In the genomic region with DNA sequence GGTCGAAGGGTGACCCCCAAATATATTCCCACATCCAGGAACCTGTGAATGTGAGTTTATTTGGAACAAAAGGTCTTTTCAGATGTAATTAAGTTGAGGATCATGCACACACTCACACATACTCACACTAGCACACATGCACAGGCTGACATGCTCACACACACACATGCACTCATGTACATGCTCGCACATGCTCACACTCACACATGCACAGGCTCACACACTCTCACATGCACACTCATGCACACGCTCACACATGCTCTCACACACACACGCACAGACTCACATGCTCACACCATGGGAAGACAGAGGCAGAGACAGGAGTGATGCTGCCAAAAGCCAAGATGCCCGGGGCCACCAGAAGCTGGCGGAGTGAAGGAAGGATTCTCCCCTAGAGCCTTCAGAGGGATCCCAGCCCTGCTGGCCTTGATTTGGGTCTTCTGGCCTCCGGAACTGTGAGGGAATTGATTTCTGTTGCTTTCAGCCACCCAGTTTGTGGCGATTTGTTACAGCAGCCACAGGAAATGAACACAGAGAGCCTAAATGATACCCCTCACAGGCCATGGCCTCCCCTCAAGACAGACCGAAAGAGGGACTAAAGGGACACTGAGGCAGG, we compare ENCODE assay signal across 1 cellular context.
A peak's percentile ranks its signal among the peaks of the same experiment; 100 is the strongest.
TF ChIP-seq lines count a peak whose summit lies in the region.

No MANE protein-coding gene starts in this region.

TF ChIP-seq in GM12878, 131 proteins besides CTCF, POLR2A, EP300 and RAD21 (continued from another document):
- TF ChIP-seq, protein P1, sequence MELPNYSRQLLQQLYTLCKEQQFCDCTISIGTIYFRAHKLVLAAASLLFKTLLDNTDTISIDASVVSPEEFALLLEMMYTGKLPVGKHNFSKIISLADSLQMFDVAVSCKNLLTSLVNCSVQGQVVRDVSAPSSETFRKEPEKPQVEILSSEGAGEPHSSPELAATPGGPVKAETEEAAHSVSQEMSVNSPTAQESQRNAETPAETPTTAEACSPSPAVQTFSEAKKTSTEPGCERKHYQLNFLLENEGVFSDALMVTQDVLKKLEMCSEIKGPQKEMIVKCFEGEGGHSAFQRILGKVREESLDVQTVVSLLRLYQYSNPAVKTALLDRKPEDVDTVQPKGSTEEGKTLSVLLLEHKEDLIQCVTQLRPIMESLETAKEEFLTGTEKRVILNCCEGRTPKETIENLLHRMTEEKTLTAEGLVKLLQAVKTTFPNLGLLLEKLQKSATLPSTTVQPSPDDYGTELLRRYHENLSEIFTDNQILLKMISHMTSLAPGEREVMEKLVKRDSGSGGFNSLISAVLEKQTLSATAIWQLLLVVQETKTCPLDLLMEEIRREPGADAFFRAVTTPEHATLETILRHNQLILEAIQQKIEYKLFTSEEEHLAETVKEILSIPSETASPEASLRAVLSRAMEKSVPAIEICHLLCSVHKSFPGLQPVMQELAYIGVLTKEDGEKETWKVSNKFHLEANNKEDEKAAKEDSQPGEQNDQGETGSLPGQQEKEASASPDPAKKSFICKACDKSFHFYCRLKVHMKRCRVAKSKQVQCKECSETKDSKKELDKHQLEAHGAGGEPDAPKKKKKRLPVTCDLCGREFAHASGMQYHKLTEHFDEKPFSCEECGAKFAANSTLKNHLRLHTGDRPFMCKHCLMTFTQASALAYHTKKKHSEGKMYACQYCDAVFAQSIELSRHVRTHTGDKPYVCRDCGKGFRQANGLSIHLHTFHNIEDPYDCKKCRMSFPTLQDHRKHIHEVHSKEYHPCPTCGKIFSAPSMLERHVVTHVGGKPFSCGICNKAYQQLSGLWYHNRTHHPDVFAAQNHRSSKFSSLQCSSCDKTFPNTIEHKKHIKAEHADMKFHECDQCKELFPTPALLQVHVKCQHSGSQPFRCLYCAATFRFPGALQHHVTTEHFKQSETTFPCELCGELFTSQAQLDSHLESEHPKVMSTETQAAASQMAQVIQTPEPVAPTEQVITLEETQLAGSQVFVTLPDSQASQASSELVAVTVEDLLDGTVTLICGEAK (IDR thresholded peaks at IDR 0.05; ENCODE audit: borderline replicate concordance) = no peak
- TF ChIP-seq ASH2L (IDR thresholded peaks at IDR 0.05; ENCODE audit: borderline replicate concordance, low read depth) (no peak), ZNF207 (IDR thresholded peaks at IDR 0.05; ENCODE audit: borderline replicate concordance) (no peak), NFXL1 (IDR thresholded peaks at IDR 0.05; ENCODE audit: borderline replicate concordance) (no peak), TCF3 (IDR thresholded peaks at IDR 0.05; ENCODE audit: borderline replicate concordance, insufficient read depth, low read depth, low read length) (0 out of 2 replicates have a peak, but pooled peaks have one; percentile 12), CEBPB (IDR thresholded peaks at IDR 0.05; ENCODE audit: borderline replicate concordance in 1 of 2, low read depth in 2 of 2, low read length in 2 of 2) (no peak)
- TF ChIP-seq, protein P2, sequence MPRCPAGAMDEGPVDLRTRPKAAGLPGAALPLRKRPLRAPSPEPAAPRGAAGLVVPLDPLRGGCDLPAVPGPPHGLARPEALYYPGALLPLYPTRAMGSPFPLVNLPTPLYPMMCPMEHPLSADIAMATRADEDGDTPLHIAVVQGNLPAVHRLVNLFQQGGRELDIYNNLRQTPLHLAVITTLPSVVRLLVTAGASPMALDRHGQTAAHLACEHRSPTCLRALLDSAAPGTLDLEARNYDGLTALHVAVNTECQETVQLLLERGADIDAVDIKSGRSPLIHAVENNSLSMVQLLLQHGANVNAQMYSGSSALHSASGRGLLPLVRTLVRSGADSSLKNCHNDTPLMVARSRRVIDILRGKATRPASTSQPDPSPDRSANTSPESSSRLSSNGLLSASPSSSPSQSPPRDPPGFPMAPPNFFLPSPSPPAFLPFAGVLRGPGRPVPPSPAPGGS (IDR thresholded peaks at IDR 0.05; ENCODE audit: borderline replicate concordance, insufficient read depth, low read depth, low read length, poor library complexity, severe bottlenecking) = peak; percentile 94
